7 cellular contexts compared by ENCODE assay signal in the genomic region with DNA sequence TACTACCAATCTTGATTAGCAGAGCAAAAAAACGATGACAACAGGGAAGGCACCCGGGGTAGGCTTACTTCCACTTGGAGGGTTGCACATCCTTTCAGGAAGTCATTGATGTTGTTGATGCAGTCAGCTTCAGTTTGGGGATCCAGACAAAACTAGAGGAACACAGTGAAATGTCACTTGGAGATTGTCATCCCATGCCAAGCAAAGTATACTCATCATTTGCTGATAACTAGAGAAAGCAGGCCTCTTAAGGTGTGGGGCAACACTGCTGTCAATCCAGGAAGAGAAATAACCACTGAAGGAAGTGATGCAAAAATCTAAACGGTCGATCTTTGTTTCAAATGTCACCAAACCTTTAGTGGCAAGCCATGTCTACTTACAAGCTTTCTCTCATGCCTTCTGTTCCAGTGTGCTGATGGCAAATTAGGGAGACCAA. TPM values are rescaled to one million over a fixed set of nuclear protein-coding genes. Genes with fewer than 3 reads are reported as not detected.
DNase-seq lines count a peak whose midpoint lies in the region; ATAC-seq and TF ChIP-seq lines count a peak whose summit lies in the region.

No MANE protein-coding gene starts in this region.

- H3K4me1 Mint-ChIP-seq in activated CD8-positive, alpha-beta T cell treated with anti-CD3 and anti-CD28 coated beads for 36 hours (ENCODE audit: low read depth), result peaks cover 61% of the 10 kb centered on the region

- ATAC-seq in GM18907 (IDR thresholded peaks at IDR 0.05; ENCODE audit: unreplicated experiment) (peak; percentile 43), HG03342 (IDR thresholded peaks at IDR 0.05; ENCODE audit: unreplicated experiment) (peak; percentile 52)
- ATAC-seq in activated CD8-positive, alpha-beta T cell treated with anti-CD3 and anti-CD28 coated beads for 36 hours, result peak; percentile 77

- H3K27ac Mint-ChIP-seq in activated CD8-positive, alpha-beta T cell treated with anti-CD3 and anti-CD28 coated beads for 36 hours, result peak overlapping the region; percentile 99

- peak; percentile 30 for DNase-seq in activated CD8-positive, alpha-beta T cell treated with anti-CD3 and anti-CD28 coated beads for 36 hours
- no peak for DNase-seq in middle frontal gyrus (ENCODE audit: extremely low spot score, low spot score)
- no peak for DNase-seq in stimulated activated naive CD4-positive, alpha-beta T cell treated with Interleukin-2 at 50 U/mL for 16 hours (lab: John Stamatoyannopoulos, UW)
- DNase-seq in activated CD8-positive, alpha-beta memory T cell treated with anti-CD3 and anti-CD28 coated beads for 24 hours, result no peak

- intact Hi-C loops in activated CD8-positive, alpha-beta T cell treated with anti-CD3 and anti-CD28 coated beads for 36 hours (cut with micrococcal nuclease), result loop anchor here (2.0 to 10.0 kb wide), 2 partner anchors 17 to 85 kb away; no protein-coding TSS in a partner anchor

- peak overlapping the region; percentile 77 for H3K4me3 Mint-ChIP-seq in activated CD8-positive, alpha-beta T cell treated with anti-CD3 and anti-CD28 coated beads for 36 hours

- H3K36me3 ChIP-seq in skeletal muscle satellite cell (ENCODE audit: insufficient read depth, low read length), result no peaks in the 10 kb centered on the region

- no peaks in the 10 kb centered on the region for H3K9me3 ChIP-seq in skeletal muscle satellite cell (replicated peaks; ENCODE audit: low read length)

- CTCF ChIA-PET in activated CD8-positive, alpha-beta T cell treated with anti-CD3 and anti-CD28 coated beads for 36 hours (lab: Charles Lee), result interaction anchor here (0.6 to 1.0 kb wide), 2 partner anchors 53 to 146 kb away, joined by 3 read pairs; no protein-coding TSS in a partner anchor

- H3K27me3 Mint-ChIP-seq in activated CD8-positive, alpha-beta T cell treated with anti-CD3 and anti-CD28 coated beads for 36 hours, result no peaks in the 10 kb centered on the region

- peak overlapping the region; percentile 67 for H3K9ac ChIP-seq in skeletal muscle satellite cell (ENCODE audit: low read depth, low read length)

- H3K4me2 ChIP-seq in skeletal muscle satellite cell (ENCODE audit: low read length), result peak overlapping the region; percentile 82

- TF ChIP-seq CTCF in activated CD8-positive, alpha-beta T cell treated with anti-CD3 and anti-CD28 coated beads for 36 hours (IDR thresholded peaks at IDR 0.05), result no peak

- H3K4me3 ChIP-seq in skeletal muscle satellite cell (ENCODE audit: low read length), result peak overlapping the region; percentile 65

- H3K9me3 Mint-ChIP-seq in activated CD8-positive, alpha-beta T cell treated with anti-CD3 and anti-CD28 coated beads for 36 hours, result no peaks in the 10 kb centered on the region

- no peaks in the 10 kb centered on the region for H3K27me3 ChIP-seq in skeletal muscle satellite cell (ENCODE audit: control insufficient read depth, insufficient read depth, low read length)

- peaks cover 27% of the 10 kb centered on the region for H3K36me3 Mint-ChIP-seq in activated CD8-positive, alpha-beta T cell treated with anti-CD3 and anti-CD28 coated beads for 36 hours (ENCODE audit: low read depth)

- POLR2A ChIA-PET in activated CD8-positive, alpha-beta T cell treated with anti-CD3 and anti-CD28 coated beads for 36 hours (lab: Charles Lee), result interaction anchor here (0.9 to 3.3 kb wide), 9 partner anchors 8 to 101 kb away, joined by 3 to 29 read pairs (median 6); a partner anchor contains a TSS

- H3K4me1 ChIP-seq in skeletal muscle satellite cell (ENCODE audit: control insufficient read depth, insufficient read depth, low read length), result peaks cover 13% of the 10 kb centered on the region

RNA-seq across cellular contexts. Expression of a gene that starts 1.4 kb away (rescaled TPM):
- 10 to 100 TPM; 45.7 to 45.8 TPM for total RNA-seq in activated CD8-positive, alpha-beta T cell treated with anti-CD3 and anti-CD28 coated beads for 36 hours
- total RNA-seq in skeletal muscle satellite cell (2012; rRNA removed), result 10.9 and 11.7 TPM in 2 replicates
